Comparison of ENCODE assay signal across 1 cellular context in genomic region chr14:100560999-100561398, GRCh38.
TF ChIP-seq lines count a peak whose summit lies in the region.

No MANE protein-coding gene starts in this region.

TF ChIP-seq in H1, 55 proteins besides CTCF, POLR2A, EP300 and RAD21 (continued from another document):
- TF ChIP-seq TEAD4 (IDR thresholded peaks at IDR 0.05; ENCODE audit: low read depth, low read length) (no peak), SUZ12 (IDR thresholded peaks at IDR 0.05; ENCODE audit: low read length) (no peak), MAX (IDR thresholded peaks at IDR 0.05) (no peak), NANOG (IDR thresholded peaks at IDR 0.05; ENCODE audit: insufficient read depth, low read depth, low read length, poor library complexity, severe bottlenecking) (no peak), CBX5 (IDR thresholded peaks at IDR 0.05; ENCODE audit: low read depth, low read length) (no peak), TAF1 (IDR thresholded peaks at IDR 0.05; ENCODE audit: low read depth, low read length) (no peak), JUND (IDR thresholded peaks at IDR 0.05; ENCODE audit: low read length) (no peak)
